12 cellular contexts compared by ENCODE assay signal in the genomic region with DNA sequence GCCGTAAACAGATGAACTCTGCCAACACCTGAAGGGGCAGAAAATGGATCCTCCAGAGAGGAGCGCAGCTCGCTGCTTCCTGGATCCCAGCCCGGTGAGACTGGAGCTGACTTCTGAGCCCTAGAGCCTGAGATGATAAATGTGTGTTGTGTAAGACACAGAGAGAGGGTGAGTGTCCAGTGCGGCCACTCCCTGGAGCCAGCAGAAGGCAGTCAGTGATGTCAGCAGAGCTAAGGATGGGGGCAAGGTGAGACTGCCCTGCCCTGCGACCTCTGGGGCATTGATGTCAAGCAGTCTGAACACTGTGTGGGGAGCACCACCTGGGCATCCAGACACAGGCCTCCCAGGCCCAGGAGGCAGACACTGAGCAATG. TPM values are rescaled to one million over a fixed set of nuclear protein-coding genes. Genes with fewer than 3 reads are reported as not detected.
DNase-seq lines count a peak whose midpoint lies in the region; ATAC-seq, FAIRE-seq and TF ChIP-seq lines count a peak whose summit lies in the region.
"Had no signal": no experiment of that assay in that cellular context is flagged by ENCODE, and none has a peak within 500 bp of the region (broad histone marks: within the 10 kb centered on the region; RNA-seq: fewer than 3 reads in every experiment).

No MANE protein-coding gene starts in this region.

- intact Hi-C loops in right lobe of liver (cut with DNase I) (no loop called here), HepG2 (cut with micrococcal nuclease; ENCODE audit: unreplicated experiment) (no loop called here)

- H3K4me3 Mint-ChIP-seq in memory B cell = peak overlapping the region; percentile 61

- peaks cover 65% of the 10 kb centered on the region for H3K79me2 ChIP-seq in HepG2 (ENCODE audit: insufficient read depth, low read length)

- peaks cover 45% of the 10 kb centered on the region for H3K4me1 Mint-ChIP-seq in memory B cell

- peak overlapping the region; percentile 85 for H3K27ac Mint-ChIP-seq in memory B cell

- no peak for TF ChIP-seq CTCF in right lobe of liver (IDR thresholded peaks at IDR 0.05)
- TF ChIP-seq CTCF in HepG2 (CRISPR knock-in tag; IDR thresholded peaks at IDR 0.05) = no peak

- H2AFZ ChIP-seq in HepG2 (ENCODE audit: low read length) = no peak overlapping the region

- peaks cover 21% of the 10 kb centered on the region; the same call in 1 of the 2 replicates for H4K20me1 ChIP-seq in HepG2 (ENCODE audit: insufficient read depth, low read length)

- H3K4me3 ChIP-seq in right lobe of liver = no peak overlapping the region
- H3K4me3 ChIP-seq in HepG2 (replicated peaks in 1 of 3; ENCODE audit: insufficient read depth in 1 of 3, low read depth in 2 of 3, low read length in 3 of 3) = no peak overlapping the region
- H3K4me3 ChIP-seq: tibial artery had no signal

- 40% methylated on average over 2 of the region's 6 CpGs for WGBS in right lobe of liver (ENCODE audit: insufficient coverage, low coverage, low lambda C conversion rate, missing lambda C conversion rate)
- 100% methylated on average over 6 of the region's 6 CpGs for WGBS in HepG2 (ENCODE audit: low lambda C conversion rate)

- H3K9me3 ChIP-seq in right lobe of liver = no peaks in the 10 kb centered on the region
- H3K9me3 ChIP-seq in HepG2 (ENCODE audit: low read length) = no peaks in the 10 kb centered on the region
- H3K9me3 ChIP-seq: neutrophil, tibial artery had no signal

- peaks cover 6% of the 10 kb centered on the region for H3K36me3 Mint-ChIP-seq in memory B cell

- no peaks in the 10 kb centered on the region for H3K27me3 ChIP-seq in right lobe of liver
- H3K27me3 ChIP-seq in HepG2 (ENCODE audit: control insufficient read depth in 1 of 2, insufficient read depth in 2 of 2, low read length in 2 of 2) = no peaks in the 10 kb centered on the region
- H3K27me3 ChIP-seq: neutrophil, tibial artery had no signal

- H3K4me2 ChIP-seq in HepG2 (ENCODE audit: low read depth, low read length) = no peak overlapping the region

- H3K4me1 ChIP-seq in right lobe of liver (peaks cover 0 to 22% (median 3%) of the 10 kb centered on the region in 4 donors), HepG2 (ENCODE audit: insufficient read depth, low read length) (peaks cover 16% of the 10 kb centered on the region)

- H3K27me3 Mint-ChIP-seq in memory B cell = no peaks in the 10 kb centered on the region

- H3K9me3 Mint-ChIP-seq in memory B cell = no peaks in the 10 kb centered on the region

- TF ChIP-seq POLR2A in right lobe of liver (IDR thresholded peaks at IDR 0.05) (no peak), HepG2 (IDR thresholded peaks at IDR 0.05; ENCODE audit: insufficient read depth in 1 of 2, low read depth in 2 of 2, low read length in 2 of 2) (no peak)

- TF ChIP-seq EP300 in HepG2 (IDR thresholded peaks at IDR 0.05; ENCODE audit: low read depth in 2 of 2, low read length in 2 of 2) (no peak), HepG2 (CRISPR knock-in tag; IDR thresholded peaks at IDR 0.05; ENCODE audit: borderline replicate concordance) (no peak)

- in situ Hi-C loops in HepG2 (cut with HindIII; ENCODE audit: extremely low pct_ligation_motif_present, low pct_unique_long_range_greater_than_20kb) (no loop called here), ACHN (cut with HindIII; ENCODE audit: low pct_ligation_motif_present, low pct_unique_long_range_greater_than_20kb, low sequenced_read_pairs) (no loop called here)

- H3K36me3 ChIP-seq in right lobe of liver (peaks cover 0 to 4% (median under 1%) of the 10 kb centered on the region in 4 donors), HepG2 (replicated peaks in 1 of 2; ENCODE audit: control insufficient read depth in 1 of 2, insufficient read depth in 2 of 2, low read length in 2 of 2) (peaks cover 4 to 20% of the 10 kb centered on the region in 2 experiments; a peak in 4 of 5 replicates)

- POLR2A ChIA-PET in HepG2 (lab: Yijun Ruan, JAX) = no interaction called here

- FAIRE-seq in HepG2 (lab: Jason Lieb, UNC) = no peak
- FAIRE-seq: TTC549 had no signal

- DNase-seq in right lobe of liver = no peak
- no peak for DNase-seq in HepG2 (ENCODE audit: low spot score)
- peak; percentile 85 for DNase-seq in amniotic epithelial cell (ENCODE audit: low read depth)
- DNase-seq in memory B cell (ENCODE audit: low spot score in 2 of 2) = no peak
- no peak for DNase-seq in NCI-H82 treated with DMSO at 0.1 percent for 48 hours (lab: John Stamatoyannopoulos, UW; ENCODE audit: unreplicated experiment)
- DNase-seq in ACHN = no peak
- DNase-seq in pons (ENCODE audit: low spot score) = no peak
- DNase-seq: C1 segment of cervical spinal cord, tibial artery had no signal

- no peak overlapping the region for H3K27ac ChIP-seq in right lobe of liver
- no peak overlapping the region for H3K27ac ChIP-seq in HepG2 (ENCODE audit: extremely low read length, insufficient read depth, low read length)
- H3K27ac ChIP-seq: neutrophil, tibial artery had no signal

- TF ChIP-seq RAD21 in HepG2 (CRISPR knock-in tag; IDR thresholded peaks at IDR 0.05) = no peak

- H3K9ac ChIP-seq in HepG2 (ENCODE audit: insufficient read depth, low read depth, low read length) = no peak overlapping the region

- no TSS peak for BruUV-seq in HepG2 (replicated peaks; lab: Mats Ljungman, UMichigan)

- ATAC-seq in right lobe of liver (peak in 3 of 4 donors; percentile 13 to 32 (median 26)), HepG2 (no peak), memory B cell (ENCODE audit: low read depth) (no peak), HG03439 (IDR thresholded peaks at IDR 0.05; ENCODE audit: unreplicated experiment) (no peak)

- CTCF ChIA-PET in HepG2 (lab: Yijun Ruan, JAX; ENCODE audit: low intra/inter-chr PET ratio, low total read pairs) = no interaction called here

RNA-seq across cellular contexts. Expression of a gene that starts 9.7 kb away (rescaled TPM):
- total RNA-seq in right lobe of liver (10 to 100 TPM; 17.2 to 27.4 (median 20.1) TPM), HepG2 (2016; rRNA removed; fragmentation: Illumina TruSeq; extraction: Trizol) (17.2 and 21.2 TPM in 2 replicates)
- total RNA-seq in HepG2 (2016; cell fraction: cytosol; rRNA removed; fragmentation: Illumina TruSeq; extraction: Trizol; ENCODE audit: low read depth) = 6.0 and 7.6 TPM in 2 replicates
- 15.6 and 20.2 TPM in 2 replicates for total RNA-seq in HepG2 (2016; cell fraction: insoluble cytoplasmic fraction; rRNA removed; fragmentation: Illumina TruSeq; extraction: Trizol)
- total RNA-seq in HepG2 (2016; cell fraction: membrane; rRNA removed; fragmentation: Illumina TruSeq; extraction: Trizol) = 18.9 and 19.7 TPM in 2 replicates
- 18.5 and 21.4 TPM in 2 replicates for total RNA-seq in HepG2 (2016; cell fraction: nucleus; rRNA removed; fragmentation: Illumina TruSeq; extraction: Trizol)
- polyA plus RNA-seq in HepG2 (2011; rRNA removed) = 46.5 and 48.0 TPM in 2 replicates
- 31.6 and 37.8 TPM in 2 replicates for polyA plus RNA-seq in HepG2 (2011; cell fraction: cytosol; rRNA removed)
- polyA plus RNA-seq in HepG2 (2011; cell fraction: nucleus; rRNA removed) = 26.3 and 38.8 TPM in 2 replicates
- 25.6 and 26.5 TPM in 2 replicates for polyA plus RNA-seq in HepG2 (2012)
- 5.7 and 6.3 TPM in 2 replicates for polyA plus RNA-seq in HepG2 (2016; cell fraction: cytosol; fragmentation: Illumina TruSeq; extraction: Trizol; ENCODE audit: low read depth)
- polyA plus RNA-seq in HepG2 (2016; cell fraction: insoluble cytoplasmic fraction; fragmentation: Illumina TruSeq; extraction: Trizol; ENCODE audit: low read depth) = 16.1 and 22.5 TPM in 2 replicates
- 20.6 and 22.2 TPM in 2 replicates for polyA plus RNA-seq in HepG2 (2016; cell fraction: membrane; fragmentation: Illumina TruSeq; extraction: Trizol; ENCODE audit: low read depth)
- 45.9 and 46.6 TPM in 2 replicates for polyA plus RNA-seq in HepG2 (2016; cell fraction: nucleus; fragmentation: Illumina TruSeq; extraction: Trizol; ENCODE audit: insufficient read depth, low read depth)
- 181 and 185 TPM in 2 replicates for polyA minus RNA-seq in HepG2 (2011; rRNA and poly(A)+ RNA removed; ENCODE audit: low replicate concordance)
- 33.0 and 39.5 TPM in 2 replicates for polyA minus RNA-seq in HepG2 (2011; cell fraction: cytosol; rRNA and poly(A)+ RNA removed)
- 24.8 and 31.7 TPM in 2 replicates for polyA minus RNA-seq in HepG2 (2011; cell fraction: nucleus; rRNA and poly(A)+ RNA removed)

RNA-seq across cellular contexts. Expression of a gene that starts 39.7 kb away (rescaled TPM):
- total RNA-seq in right lobe of liver (10 to 100 TPM in 4 of 6 experiments, 1 to 10 TPM in 2; 6.8 to 26.2 (median 20.6) TPM), HepG2 (2016; rRNA removed; fragmentation: Illumina TruSeq; extraction: Trizol) (4.3 and 9.1 TPM in 2 replicates)
- 3.8 and 4.0 TPM in 2 replicates for total RNA-seq in HepG2 (2016; cell fraction: cytosol; rRNA removed; fragmentation: Illumina TruSeq; extraction: Trizol; ENCODE audit: low read depth)
- 6.0 and 7.4 TPM in 2 replicates for total RNA-seq in HepG2 (2016; cell fraction: insoluble cytoplasmic fraction; rRNA removed; fragmentation: Illumina TruSeq; extraction: Trizol)
- total RNA-seq in HepG2 (2016; cell fraction: membrane; rRNA removed; fragmentation: Illumina TruSeq; extraction: Trizol) = 5.5 and 6.1 TPM in 2 replicates
- total RNA-seq in HepG2 (2016; cell fraction: nucleus; rRNA removed; fragmentation: Illumina TruSeq; extraction: Trizol) = 8.1 and 13.9 TPM in 2 replicates
- polyA plus RNA-seq in HepG2 (2011; rRNA removed) = 5.4 and 5.9 TPM in 2 replicates
- 2.9 and 3.2 TPM in 2 replicates for polyA plus RNA-seq in HepG2 (2011; cell fraction: cytosol; rRNA removed)
- 34.4 and 39.5 TPM in 2 replicates for polyA plus RNA-seq in HepG2 (2011; cell fraction: nucleus; rRNA removed)
- polyA plus RNA-seq in HepG2 (2012) = 20.4 and 25.1 TPM in 2 replicates
- polyA plus RNA-seq in HepG2 (2016; cell fraction: cytosol; fragmentation: Illumina TruSeq; extraction: Trizol; ENCODE audit: low read depth) = 2.1 and 2.2 TPM in 2 replicates
- polyA plus RNA-seq in HepG2 (2016; cell fraction: insoluble cytoplasmic fraction; fragmentation: Illumina TruSeq; extraction: Trizol; ENCODE audit: low read depth) = 19.7 and 26.9 TPM in 2 replicates
- 4.9 and 6.0 TPM in 2 replicates for polyA plus RNA-seq in HepG2 (2016; cell fraction: membrane; fragmentation: Illumina TruSeq; extraction: Trizol; ENCODE audit: low read depth)
- polyA plus RNA-seq in HepG2 (2016; cell fraction: nucleus; fragmentation: Illumina TruSeq; extraction: Trizol; ENCODE audit: insufficient read depth, low read depth) = 54.8 and 59.8 TPM in 2 replicates
- polyA minus RNA-seq in HepG2 (2011; rRNA and poly(A)+ RNA removed; ENCODE audit: low replicate concordance) = 10.1 and 16.3 TPM in 2 replicates
- 7.1 and 9.3 TPM in 2 replicates for polyA minus RNA-seq in HepG2 (2011; cell fraction: cytosol; rRNA and poly(A)+ RNA removed)
- polyA minus RNA-seq in HepG2 (2011; cell fraction: nucleus; rRNA and poly(A)+ RNA removed) = 18.4 and 19.8 TPM in 2 replicates

RNA-seq across cellular contexts. Expression of a gene that starts 46.0 kb away (rescaled TPM):
- total RNA-seq in right lobe of liver (1 to 10 TPM; 3.4 to 5.4 (median 4.4) TPM), HepG2 (2016; rRNA removed; fragmentation: Illumina TruSeq; extraction: Trizol) (3.3 and 3.8 TPM in 2 replicates)
- total RNA-seq in HepG2 (2016; cell fraction: cytosol; rRNA removed; fragmentation: Illumina TruSeq; extraction: Trizol; ENCODE audit: low read depth) = 0.88 and 1.1 TPM in 2 replicates
- total RNA-seq in HepG2 (2016; cell fraction: insoluble cytoplasmic fraction; rRNA removed; fragmentation: Illumina TruSeq; extraction: Trizol) = 2.3 and 2.9 TPM in 2 replicates
- total RNA-seq in HepG2 (2016; cell fraction: membrane; rRNA removed; fragmentation: Illumina TruSeq; extraction: Trizol) = 2.2 and 2.5 TPM in 2 replicates
- 4.4 and 6.8 TPM in 2 replicates for total RNA-seq in HepG2 (2016; cell fraction: nucleus; rRNA removed; fragmentation: Illumina TruSeq; extraction: Trizol)
- polyA plus RNA-seq in HepG2 (2011; rRNA removed) = 3.3 and 3.5 TPM in 2 replicates
- 2.7 and 3.7 TPM in 2 replicates for polyA plus RNA-seq in HepG2 (2011; cell fraction: cytosol; rRNA removed)
- polyA plus RNA-seq in HepG2 (2011; cell fraction: nucleus; rRNA removed) = 4.2 and 6.4 TPM in 2 replicates
- polyA plus RNA-seq in HepG2 (2012) = 3.0 and 3.2 TPM in 2 replicates
- polyA plus RNA-seq in HepG2 (2016; cell fraction: cytosol; fragmentation: Illumina TruSeq; extraction: Trizol; ENCODE audit: low read depth) = 0.35 and 0.40 TPM in 2 replicates
- 3.6 and 5.3 TPM in 2 replicates for polyA plus RNA-seq in HepG2 (2016; cell fraction: insoluble cytoplasmic fraction; fragmentation: Illumina TruSeq; extraction: Trizol; ENCODE audit: low read depth)
- 1.6 and 1.7 TPM in 2 replicates for polyA plus RNA-seq in HepG2 (2016; cell fraction: membrane; fragmentation: Illumina TruSeq; extraction: Trizol; ENCODE audit: low read depth)
- polyA plus RNA-seq in HepG2 (2016; cell fraction: nucleus; fragmentation: Illumina TruSeq; extraction: Trizol; ENCODE audit: insufficient read depth, low read depth) = 6.4 and 8.6 TPM in 2 replicates
- polyA minus RNA-seq in HepG2 (2011; rRNA and poly(A)+ RNA removed; ENCODE audit: low replicate concordance) = 12.3 and 16.1 TPM in 2 replicates
- 4.7 and 5.5 TPM in 2 replicates for polyA minus RNA-seq in HepG2 (2011; cell fraction: cytosol; rRNA and poly(A)+ RNA removed)
- polyA minus RNA-seq in HepG2 (2011; cell fraction: nucleus; rRNA and poly(A)+ RNA removed) = 14.0 and 19.3 TPM in 2 replicates

Comparison
In these comparisons a context has a peak if more than half of its experiments do, and no peak if none do; other contexts are left out.
1. ATAC-seq: peak in right lobe of liver (3 of 4); none in HepG2 (single experiment), memory B cell (single experiment) and HG03439 (single experiment).